Comparison of ENCODE assay signal across 9 cellular contexts in genomic region chr6:16334671-16335070, GRCh38.
A peak's percentile ranks its signal among the peaks of the same experiment; 100 is the strongest.
DNase-seq lines count a peak whose midpoint lies in the region; ATAC-seq and TF ChIP-seq lines count a peak whose summit lies in the region.
"Had no signal": no experiment of that assay in that cellular context is flagged by ENCODE, and none has a peak within 500 bp of the region (broad histone marks: within the 10 kb centered on the region; RNA-seq: fewer than 3 reads in every experiment).

No MANE protein-coding gene starts in this region.

- peaks cover 14% of the 10 kb centered on the region for H3K4me1 ChIP-seq in body of pancreas
- H3K4me1 ChIP-seq in uterus = peaks cover 21 to 53% of the 10 kb centered on the region in 2 donors

- H3K4me3 Mint-ChIP-seq in activated T-cell treated with anti-CD3 and anti-CD28 coated beads, Interleukin-2, amount 50 U/mL, for 72 hours = no peak overlapping the region
- H3K4me3 Mint-ChIP-seq: B cell had no signal

- no peaks in the 10 kb centered on the region for H3K36me3 Mint-ChIP-seq in activated T-cell treated with anti-CD3 and anti-CD28 coated beads, Interleukin-2, amount 50 U/mL, for 72 hours (ENCODE audit: insufficient read depth in 2 of 2)

- no peak for DNase-seq in activated T-cell treated with anti-CD3 and anti-CD28 coated beads, Interleukin-2, amount 50 U/mL, for 72 hours
- DNase-seq in activated T-cell treated with anti-CD3 and anti-CD28 coated beads for 4 hours (no peak), body of pancreas (peak in 3 of 4 donors; percentile 28 to 72 (median 39)), kidney glomerular epithelial cell (lab: John Stamatoyannopoulos, UW) (peak; percentile 74), uterus (peak; percentile 78 to 90)
- no peak for DNase-seq in activated CD4-positive, alpha-beta T cell treated with anti-CD3 and anti-CD28 coated beads, Interleukin-2, amount 50 U/mL, for 1 hour

- WGBS in body of pancreas, 2 donors = 75 to 76% methylated on average over 3 of the region's 3 CpGs

- TF ChIP-seq CTCF in body of pancreas (IDR thresholded peaks at IDR 0.05) = no peak
- no peak for TF ChIP-seq CTCF in uterus (IDR thresholded peaks at IDR 0.05)

- peaks cover 9% of the 10 kb centered on the region for H3K4me1 Mint-ChIP-seq in activated T-cell treated with anti-CD3 and anti-CD28 coated beads, Interleukin-2, amount 50 U/mL, for 72 hours (ENCODE audit: low read depth)

- TF ChIP-seq POLR2A in body of pancreas (IDR thresholded peaks at IDR 0.05) (no peak), uterus (IDR thresholded peaks at IDR 0.05) (no peak)

- intact Hi-C loops in body of pancreas (cut with DNase I) = loop anchor here (5.0 to 10.0 kb wide), 2 partner anchors 170 to 423 kb away; no protein-coding TSS in a partner anchor
- intact Hi-C loops in uterus (cut with DNase I; ENCODE audit: low total_unique reads) = loop anchor here (5.0 kb wide), 1 partner anchor 428 kb away; the partner anchor contains the start of gene ATXN1

- no peaks in the 10 kb centered on the region for H3K9me3 ChIP-seq in body of pancreas
- H3K9me3 ChIP-seq in uterus = no peaks in the 10 kb centered on the region

- H3K4me3 ChIP-seq in body of pancreas = no peak overlapping the region
- no peak overlapping the region for H3K4me3 ChIP-seq in uterus

- H3K27ac ChIP-seq in body of pancreas (no peak overlapping the region), uterus (peak overlapping the region; percentile 72 to 78)

- H3K27ac Mint-ChIP-seq in activated T-cell treated with anti-CD3 and anti-CD28 coated beads, Interleukin-2, amount 50 U/mL, for 72 hours = peak overlapping the region; percentile 6
- H3K27ac Mint-ChIP-seq: B cell had no signal

- ATAC-seq in activated T-cell treated with anti-CD3 and anti-CD28 coated beads, Interleukin-2, amount 50 U/mL, for 72 hours (replicated peaks in 1 of 2) = no peak
- ATAC-seq in body of pancreas (no peak), HG02884 (IDR thresholded peaks at IDR 0.05; ENCODE audit: unreplicated experiment) (no peak), HG03139 (IDR thresholded peaks at IDR 0.05; ENCODE audit: unreplicated experiment) (no peak)

- H3K27me3 ChIP-seq in body of pancreas = no peaks in the 10 kb centered on the region
- no peaks in the 10 kb centered on the region for H3K27me3 ChIP-seq in uterus

- no peaks in the 10 kb centered on the region for H3K9me3 Mint-ChIP-seq in activated T-cell treated with anti-CD3 and anti-CD28 coated beads, Interleukin-2, amount 50 U/mL, for 72 hours

- no peaks in the 10 kb centered on the region for H3K36me3 ChIP-seq in body of pancreas (replicated peaks in 1 of 2; ENCODE audit: insufficient read depth in 1 of 2, low read depth in 2 of 2)
- no peaks in the 10 kb centered on the region for H3K36me3 ChIP-seq in uterus

- no peaks in the 10 kb centered on the region for H3K27me3 Mint-ChIP-seq in activated T-cell treated with anti-CD3 and anti-CD28 coated beads, Interleukin-2, amount 50 U/mL, for 72 hours (ENCODE audit: low read depth)
- H3K27me3 Mint-ChIP-seq: B cell had no signal

Comparison
In these comparisons a context has a peak if more than half of its experiments do, and no peak if none do; other contexts are left out.
1. DNase-seq: peak in body of pancreas (3 of 4), kidney glomerular epithelial cell (single experiment) and uterus (2 of 2); none in activated T-cell treated with anti-CD3 and anti-CD28 coated beads, Interleukin-2, amount 50 U/mL, for 72 hours (0 of 2), activated T-cell treated with anti-CD3 and anti-CD28 coated beads for 4 hours (single experiment) and activated CD4-positive, alpha-beta T cell treated with anti-CD3 and anti-CD28 coated beads, Interleukin-2, amount 50 U/mL, for 1 hour (single experiment).
2. H3K27ac ChIP-seq: peak in uterus (2 of 2); none in body of pancreas (0 of 4).